Comparison of ENCODE assay signal across 24 cellular contexts in genomic region chr1:918353-918752, GRCh38. TPM values are rescaled to one million over a fixed set of nuclear protein-coding genes. Genes with fewer than 3 reads are reported as not detected.
"Had no signal": no experiment of that assay in that cellular context is flagged by ENCODE, and none has a peak within 500 bp of the region (broad histone marks: within the 10 kb centered on the region; RNA-seq: fewer than 3 reads in every experiment).

No MANE protein-coding gene starts in this region.

- H3K27me3 ChIP-seq: testis, uterus had no signal

- ATAC-seq: heart right ventricle, natural killer cell had no signal

- DNase-seq: activated CD4-positive, alpha-beta memory T cell treated with anti-CD3 and anti-CD28 coated beads for 36 hours; activated CD4-positive, alpha-beta T cell treated with anti-CD3 and anti-CD28 coated beads for 48 hours; activated effector memory CD4-positive, alpha-beta T cell treated with Interleukin-2 at 50 U/mL for 16 hours; activated naive CD4-positive, alpha-beta T cell treated with anti-CD3 and anti-CD28 coated beads for 36 hours; activated naive CD8-positive, alpha-beta T cell treated with anti-CD3 and anti-CD28 coated beads, Interleukin-2, amount 10 ng/mL, durations not matched to agents 7 days and 5 days; activated T-cell treated with anti-CD3 and anti-CD28 coated beads, Interleukin-2, amount 50 U/mL, for 48 hours; amniotic stem cell; cerebellar nuclear complex; cortex of kidney; islet precursor cell; midbrain; natural killer cell; nucleus accumbens; stimulated activated CD4-positive, alpha-beta T cell treated with anti-CD3 and anti-CD28 coated beads, Interleukin-4, amount 100 ng/mL, for 1 hour; stimulated activated naive CD4-positive, alpha-beta T cell; T1000; testis; trophoblast cell had no signal

- H3K4me3 Mint-ChIP-seq: activated CD4-positive, alpha-beta memory T cell treated with anti-CD3 and anti-CD28 coated beads for 36 hours; activated naive CD4-positive, alpha-beta T cell treated with anti-CD3 and anti-CD28 coated beads for 36 hours; activated naive CD8-positive, alpha-beta T cell treated with anti-CD3 and anti-CD28 coated beads, Interleukin-2, amount 10 ng/mL, durations not matched to agents 7 days and 5 days; natural killer cell; T-helper 1 cell treated with Interleukin-12 subunit alpha and Interleukin-12 subunit beta and Interleukin-4 antibody, amounts not matched to agents 30 μg/mL and 1 μg/mL, for 36 hours had no signal

- H3K9me3 ChIP-seq: heart right ventricle, testis, uterus had no signal

- H3K9me3 Mint-ChIP-seq: activated CD4-positive, alpha-beta memory T cell treated with anti-CD3 and anti-CD28 coated beads for 36 hours; activated naive CD4-positive, alpha-beta T cell treated with anti-CD3 and anti-CD28 coated beads for 36 hours; activated naive CD8-positive, alpha-beta T cell treated with anti-CD3 and anti-CD28 coated beads, Interleukin-2, amount 10 ng/mL, durations not matched to agents 7 days and 5 days; natural killer cell; T-helper 1 cell treated with Interleukin-12 subunit alpha and Interleukin-12 subunit beta and Interleukin-4 antibody, amounts not matched to agents 30 μg/mL and 1 μg/mL, for 36 hours had no signal

- H3K4me3 ChIP-seq: heart right ventricle, testis, uterus had no signal

- H3K27ac ChIP-seq: epithelial cell of prostate, heart right ventricle, parathyroid adenoma, testis, uterus had no signal

- H3K36me3 ChIP-seq: uterus had no signal

- H3K36me3 Mint-ChIP-seq: activated CD4-positive, alpha-beta memory T cell treated with anti-CD3 and anti-CD28 coated beads for 36 hours; activated naive CD8-positive, alpha-beta T cell treated with anti-CD3 and anti-CD28 coated beads, Interleukin-2, amount 10 ng/mL, durations not matched to agents 7 days and 5 days; natural killer cell had no signal

- H3K27ac Mint-ChIP-seq: activated CD4-positive, alpha-beta memory T cell treated with anti-CD3 and anti-CD28 coated beads for 36 hours; activated naive CD4-positive, alpha-beta T cell treated with anti-CD3 and anti-CD28 coated beads for 36 hours; activated naive CD8-positive, alpha-beta T cell treated with anti-CD3 and anti-CD28 coated beads, Interleukin-2, amount 10 ng/mL, durations not matched to agents 7 days and 5 days; natural killer cell; T-helper 1 cell treated with Interleukin-12 subunit alpha and Interleukin-12 subunit beta and Interleukin-4 antibody, amounts not matched to agents 30 μg/mL and 1 μg/mL, for 36 hours had no signal

RNA-seq across cellular contexts. Expression of gene SAMD11, which starts 5.4 kb away (rescaled TPM):
- total RNA-seq: activated CD4-positive, alpha-beta memory T cell treated with anti-CD3 and anti-CD28 coated beads for 36 hours; activated naive CD4-positive, alpha-beta T cell treated with anti-CD3 and anti-CD28 coated beads for 36 hours; lung microvascular endothelial cell; natural killer cell had no signal
